16 cellular contexts compared by ENCODE assay signal in the genomic region with DNA sequence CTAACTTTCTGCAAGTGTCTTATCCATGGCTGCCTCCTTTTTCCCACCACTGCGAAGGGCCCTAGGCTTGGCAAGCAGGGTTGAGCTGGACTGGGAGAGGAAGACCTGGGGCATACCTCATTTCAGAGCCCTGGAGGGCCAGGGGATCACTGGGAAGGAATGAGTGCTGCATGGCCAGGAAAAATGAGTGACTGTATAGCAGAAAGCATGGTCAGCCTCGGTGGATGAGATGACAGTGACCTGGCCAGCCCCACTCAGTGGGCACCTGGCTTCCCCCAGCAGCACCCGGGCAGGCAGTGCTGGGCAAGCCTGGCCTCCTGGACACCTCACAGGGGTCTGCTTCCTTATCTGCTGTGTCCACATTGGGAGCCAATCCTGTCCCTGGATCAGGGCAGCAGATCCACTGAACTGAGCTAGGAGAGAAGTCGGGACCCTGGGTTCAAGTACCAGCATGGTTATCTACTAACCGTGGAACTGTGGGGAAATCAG.
DNase-seq lines count a peak whose midpoint lies in the region; FAIRE-seq and TF ChIP-seq lines count a peak whose summit lies in the region.
"Had no signal": no experiment of that assay in that cellular context is flagged by ENCODE, and none has a peak within 500 bp of the region (broad histone marks: within the 10 kb centered on the region; RNA-seq: fewer than 3 reads in every experiment).

No MANE protein-coding gene starts in this region.

- no peak overlapping the region for H3K4me3 ChIP-seq in BLaER1
- no peak overlapping the region for H3K4me3 ChIP-seq in WERI-Rb-1 (ENCODE audit: low read depth, low read length)
- H3K4me3 ChIP-seq in kidney (ENCODE audit: low read length in 2 of 2): no peak overlapping the region
- no peak overlapping the region for H3K4me3 ChIP-seq in sigmoid colon
- H3K4me3 ChIP-seq: prostate gland had no signal

- H3K4me2 ChIP-seq in BLaER1: peak overlapping the region; percentile 93

- H3K9ac ChIP-seq in BLaER1: no peak overlapping the region
- no peak overlapping the region for H3K9ac ChIP-seq in kidney (ENCODE audit: low read length in 2 of 2)

- TF ChIP-seq CTCF in WERI-Rb-1 (IDR thresholded peaks at IDR 0.05; ENCODE audit: low read depth, low read length): no peak
- TF ChIP-seq CTCF in kidney (IDR thresholded peaks at IDR 0.05; ENCODE audit: borderline replicate concordance, extremely low read depth, insufficient read depth): no peak
- TF ChIP-seq CTCF in sigmoid colon (IDR thresholded peaks at IDR 0.05): no peak

- H3K36me3 ChIP-seq in BLaER1: no peaks in the 10 kb centered on the region
- no peaks in the 10 kb centered on the region for H3K36me3 ChIP-seq in WERI-Rb-1
- no peaks in the 10 kb centered on the region for H3K36me3 ChIP-seq in kidney (ENCODE audit: control insufficient read depth in 1 of 2, insufficient read depth in 2 of 2, low read length in 2 of 2)
- H3K36me3 ChIP-seq in sigmoid colon: no peaks in the 10 kb centered on the region
- H3K36me3 ChIP-seq: prostate gland had no signal

- H3K27me3 ChIP-seq in BLaER1: no peaks in the 10 kb centered on the region
- no peaks in the 10 kb centered on the region for H3K27me3 ChIP-seq in WERI-Rb-1 (ENCODE audit: insufficient read depth, low read depth, severe bottlenecking)
- no peaks in the 10 kb centered on the region for H3K27me3 ChIP-seq in sigmoid colon

- 94 to 96% methylated on average over 5 of the region's 5 CpGs for WGBS in sigmoid colon, 2 donors

- FAIRE-seq in kidney (lab: Jason Lieb, UNC) (no peak), GM12891 (lab: Jason Lieb, UNC) (no peak)
- FAIRE-seq: G401.6, GM12892 had no signal

- no peak for TF ChIP-seq EP300 in sigmoid colon (IDR thresholded peaks at IDR 0.05)

- intact Hi-C loops in kidney (cut with DNase I): no loop called here
- intact Hi-C loops in sigmoid colon (cut with DNase I): no loop called here

- TF ChIP-seq POLR2A in sigmoid colon (IDR thresholded peaks at IDR 0.05) (no peak), GM12891 (IDR thresholded peaks at IDR 0.05; ENCODE audit: low read depth, low read length) (no peak)

- H3K9me3 ChIP-seq in BLaER1: no peaks in the 10 kb centered on the region
- H3K9me3 ChIP-seq in WERI-Rb-1 (ENCODE audit: severe bottlenecking): no peaks in the 10 kb centered on the region
- H3K9me3 ChIP-seq in kidney (ENCODE audit: control insufficient read depth in 1 of 2, low read length in 2 of 2): no peaks in the 10 kb centered on the region
- no peaks in the 10 kb centered on the region for H3K9me3 ChIP-seq in sigmoid colon
- H3K9me3 ChIP-seq: prostate gland had no signal

- DNase-seq in WERI-Rb-1 (no peak), kidney (peak; percentile 48), sigmoid colon (no peak), GM12891 (ENCODE audit: insufficient read length, low spot score) (no peak), LoVo (ENCODE audit: low spot score) (no peak), epidermal melanocyte (ENCODE audit: insufficient read length, low spot score) (no peak), GM03348 (ENCODE audit: low spot score) (no peak)
- DNase-seq: activated effector memory CD4-positive, alpha-beta T cell treated with anti-CD3 and anti-CD28 coated beads, Interleukin-2, amount 50 U/mL, for 16 hours; Calu3; GOT3; left colon; SW 1271 had no signal

- no peaks in the 10 kb centered on the region for H4K20me1 ChIP-seq in BLaER1

- no peak overlapping the region for H3K27ac ChIP-seq in BLaER1
- peak overlapping the region; percentile 47; the same call in 1 of the 2 replicates for H3K27ac ChIP-seq in WERI-Rb-1
- H3K27ac ChIP-seq in kidney (ENCODE audit: low read depth in 2 of 2, low read length in 2 of 2): peak overlapping the region; percentile 47 to 57
- H3K27ac ChIP-seq in sigmoid colon: peak overlapping the region; percentile 38 to 64 (median 56)

- H3K4me1 ChIP-seq in BLaER1 (peaks cover 99% of the 10 kb centered on the region), kidney (ENCODE audit: control insufficient read depth in 1 of 2, insufficient read depth in 1 of 2, low read depth in 1 of 2, low read length in 2 of 2) (peaks cover 56 to 77% of the 10 kb centered on the region in 2 donors), sigmoid colon (peaks cover 0 to 34% (median 31%) of the 10 kb centered on the region in 4 donors)
- H3K4me1 ChIP-seq: prostate gland had no signal

TF ChIP-seq in GM12891, 5 proteins besides CTCF, POLR2A, EP300 and RAD21:
- TF ChIP-seq TAF1 (IDR thresholded peaks at IDR 0.05; ENCODE audit: low read depth, low read length) (no peak), POLR2AphosphoS5 (IDR thresholded peaks at IDR 0.05; ENCODE audit: low read depth, low read length) (no peak), POU2F2 (IDR thresholded peaks at IDR 0.05; ENCODE audit: low read depth, low read length) (no peak), SPI1 (IDR thresholded peaks at IDR 0.05; ENCODE audit: low read depth, low read length) (no peak), PAX5 (IDR thresholded peaks at IDR 0.05; ENCODE audit: insufficient read depth, low read length, severe bottlenecking) (no peak)
